ENCODE assay signal across 1 cellular context in genomic region chr5:151772029-151772867, GRCh38.
TF ChIP-seq lines count a peak whose summit lies in the region.

No MANE protein-coding gene starts in this region.

TF ChIP-seq in K562, 482 proteins besides CTCF, POLR2A, EP300 and RAD21 (continued from another document and continues in another):
- no peak for TF ChIP-seq PKNOX1 (IDR thresholded peaks at IDR 0.05)
- TF ChIP-seq CREB3 (tag; conservative IDR thresholded peaks at IDR 0.05; ENCODE audit: low read depth), result no peak
- TF ChIP-seq HMGN3 (IDR thresholded peaks at IDR 0.05; ENCODE audit: borderline replicate concordance, extremely low read depth, insufficient read length, low read depth, low read length), result peak; percentile 61
- TF ChIP-seq SMC3 (conservative IDR thresholded peaks at IDR 0.05; ENCODE audit: insufficient read depth, low read depth, low read length), result no peak
- no peak for TF ChIP-seq ZHX1 (conservative IDR thresholded peaks at IDR 0.05; ENCODE audit: low read length)
- no peak for TF ChIP-seq ZNF696 (CRISPR knock-in tag; conservative IDR thresholded peaks at IDR 0.05)
- TF ChIP-seq CBX2 (IDR thresholded peaks at IDR 0.05; ENCODE audit: insufficient read depth, low read length, poor library complexity, severe bottlenecking), result no peak
- no peak for TF ChIP-seq PRDM10 (IDR thresholded peaks at IDR 0.05; ENCODE audit: partially characterized antibody)
- TF ChIP-seq MBD1 (CRISPR knock-in tag; IDR thresholded peaks at IDR 0.05), result no peak
- no peak for TF ChIP-seq IRF2 (CRISPR knock-in tag; IDR thresholded peaks at IDR 0.05)
- TF ChIP-seq PBX2 (CRISPR knock-in tag; IDR thresholded peaks at IDR 0.05; ENCODE audit: low read depth), result no peak
- TF ChIP-seq PBX2 (tag; conservative IDR thresholded peaks at IDR 0.05; ENCODE audit: low read depth), result no peak
- no peak for TF ChIP-seq THRAP3 (IDR thresholded peaks at IDR 0.05; ENCODE audit: borderline replicate concordance)
- TF ChIP-seq RCOR1 (IDR thresholded peaks at IDR 0.05; ENCODE audit: borderline replicate concordance in 1 of 2, low read depth in 2 of 2, low read length in 2 of 2), result no peak
- no peak for TF ChIP-seq GMEB1 (CRISPR knock-in tag; IDR thresholded peaks at IDR 0.05)
- TF ChIP-seq KLF16 (IDR thresholded peaks at IDR 0.05), result no peak
- TF ChIP-seq FOXK1 (CRISPR knock-in tag; IDR thresholded peaks at IDR 0.05; ENCODE audit: borderline replicate concordance), result peak; percentile 47; the same call in 1 of the 2 replicates
- no peak for TF ChIP-seq THAP12 (CRISPR knock-in tag; IDR thresholded peaks at IDR 0.05)
- no peak for TF ChIP-seq ZNF764 (CRISPR knock-in tag; IDR thresholded peaks at IDR 0.05; ENCODE audit: low read depth)
- TF ChIP-seq KDM2B (CRISPR knock-in tag; IDR thresholded peaks at IDR 0.05), result no peak
- no peak for TF ChIP-seq ARID1B (IDR thresholded peaks at IDR 0.05)
- no peak for TF ChIP-seq ZNF224 (CRISPR knock-in tag; IDR thresholded peaks at IDR 0.05)
- no peak for TF ChIP-seq FOXJ2 (tag; IDR thresholded peaks at IDR 0.05)
- peak; percentile 19 for TF ChIP-seq PCBP1 (IDR thresholded peaks at IDR 0.05; ENCODE audit: low read depth, low read length, poor library complexity, severe bottlenecking)
- TF ChIP-seq C11orf30 (IDR thresholded peaks at IDR 0.05; ENCODE audit: low read depth), result no peak
- no peak for TF ChIP-seq SRSF9 (IDR thresholded peaks at IDR 0.05; ENCODE audit: borderline replicate concordance, low read depth, low read length)
- TF ChIP-seq PREB (CRISPR knock-in tag; IDR thresholded peaks at IDR 0.05), result no peak
- no peak for TF ChIP-seq TFAM (CRISPR knock-in tag; conservative IDR thresholded peaks at IDR 0.05)
- TF ChIP-seq NRF1 (conservative IDR thresholded peaks at IDR 0.05 in 1 of 2, IDR thresholded peaks at IDR 0.05 in 1 of 2), result no peak; a peak in 1 of 4 replicates
- TF ChIP-seq ZZZ3 (IDR thresholded peaks at IDR 0.05), result no peak
- TF ChIP-seq BDP1 (IDR thresholded peaks at IDR 0.05; ENCODE audit: insufficient read depth, insufficient read length), result no peak
- no peak for TF ChIP-seq DPF2 (IDR thresholded peaks at IDR 0.05)
- no peak for TF ChIP-seq NFATC3 (IDR thresholded peaks at IDR 0.05)
- TF ChIP-seq CHCHD3 (CRISPR knock-in tag; IDR thresholded peaks at IDR 0.05), result no peak
- no peak for TF ChIP-seq SIRT6 (IDR thresholded peaks at IDR 0.05; ENCODE audit: low read depth, low read length)
- no peak for TF ChIP-seq RBM17 (IDR thresholded peaks at IDR 0.05; ENCODE audit: borderline replicate concordance, low read depth, low read length)
- TF ChIP-seq ARID3A (IDR thresholded peaks at IDR 0.05; ENCODE audit: borderline replicate concordance, low read depth, low read length), result no peak
- TF ChIP-seq ZNF316 (IDR thresholded peaks at IDR 0.05), result no peak
- no peak for TF ChIP-seq SMARCA5 (IDR thresholded peaks at IDR 0.05)
- no peak for TF ChIP-seq ZNF197 (CRISPR knock-in tag; IDR thresholded peaks at IDR 0.05; ENCODE audit: low read depth)
- TF ChIP-seq ZNF354B (CRISPR knock-in tag; IDR thresholded peaks at IDR 0.05), result no peak
- peak; percentile 46; the same call in 1 of the 2 replicates for TF ChIP-seq SMAD4 (CRISPR knock-in tag; conservative IDR thresholded peaks at IDR 0.05)
- TF ChIP-seq ARNT (IDR thresholded peaks at IDR 0.05), result no peak
- TF ChIP-seq RBBP5 (IDR thresholded peaks at IDR 0.05; ENCODE audit: borderline replicate concordance, insufficient read depth, low read length, poor library complexity, severe bottlenecking), result peak; percentile 64
- TF ChIP-seq ZNF778 (CRISPR knock-in tag; IDR thresholded peaks at IDR 0.05), result no peak
- no peak for TF ChIP-seq SMAD2 (IDR thresholded peaks at IDR 0.05; ENCODE audit: low read depth, low read length)
